In the genomic region with DNA sequence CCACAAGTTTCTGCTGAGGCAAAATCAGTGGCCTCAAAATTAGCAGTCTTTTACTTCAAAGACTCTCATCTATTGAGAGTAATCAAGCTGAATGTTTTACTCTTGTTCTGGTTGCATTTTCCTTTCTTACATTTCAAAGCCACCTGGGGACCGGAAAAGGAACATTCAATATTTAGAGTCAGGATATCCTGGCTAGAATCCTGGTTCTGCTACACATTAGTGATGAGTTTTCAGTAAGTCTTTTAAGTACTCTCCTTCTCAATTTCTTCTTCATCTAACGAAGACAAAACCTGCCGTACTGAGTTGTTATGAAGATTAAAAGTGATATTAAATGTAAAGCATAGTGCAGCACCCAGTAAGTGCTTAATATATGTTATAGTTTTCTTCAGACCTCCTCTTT, we compare ENCODE assay signal across 1 cellular context.
TF ChIP-seq lines count a peak whose summit lies in the region.

No MANE protein-coding gene starts in this region.

TF ChIP-seq in IMR-90, 13 proteins besides CTCF, POLR2A, EP300 and RAD21:
- TF ChIP-seq RCOR1 (IDR thresholded peaks at IDR 0.05; ENCODE audit: insufficient replicate concordance, low read length) (no peak), CHD1 (IDR thresholded peaks at IDR 0.05; ENCODE audit: low read depth, low read length) (no peak), MXI1 (IDR thresholded peaks at IDR 0.05; ENCODE audit: borderline replicate concordance, low read depth, low read length) (no peak), SMC3 (IDR thresholded peaks at IDR 0.05; ENCODE audit: low read depth, low read length) (no peak), BHLHE40 (IDR thresholded peaks at IDR 0.05; ENCODE audit: low read depth, low read length) (no peak), MAFK (IDR thresholded peaks at IDR 0.05; ENCODE audit: low read depth, low read length) (no peak), RFX5 (IDR thresholded peaks at IDR 0.05; ENCODE audit: low read depth, low read length) (no peak), FOS (IDR thresholded peaks at IDR 0.05; ENCODE audit: low read depth, low read length) (no peak)
- TF ChIP-seq, protein P1, sequence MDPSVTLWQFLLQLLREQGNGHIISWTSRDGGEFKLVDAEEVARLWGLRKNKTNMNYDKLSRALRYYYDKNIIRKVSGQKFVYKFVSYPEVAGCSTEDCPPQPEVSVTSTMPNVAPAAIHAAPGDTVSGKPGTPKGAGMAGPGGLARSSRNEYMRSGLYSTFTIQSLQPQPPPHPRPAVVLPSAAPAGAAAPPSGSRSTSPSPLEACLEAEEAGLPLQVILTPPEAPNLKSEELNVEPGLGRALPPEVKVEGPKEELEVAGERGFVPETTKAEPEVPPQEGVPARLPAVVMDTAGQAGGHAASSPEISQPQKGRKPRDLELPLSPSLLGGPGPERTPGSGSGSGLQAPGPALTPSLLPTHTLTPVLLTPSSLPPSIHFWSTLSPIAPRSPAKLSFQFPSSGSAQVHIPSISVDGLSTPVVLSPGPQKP (IDR thresholded peaks at IDR 0.05; ENCODE audit: borderline replicate concordance, low read depth, low read length), result no peak
